ENCODE assay signal across 8 cellular contexts in genomic region chr9:33000682-33001055, GRCh38. TPM values are rescaled to one million over a fixed set of nuclear protein-coding genes. Genes with fewer than 3 reads are reported as not detected.
A peak's percentile ranks its signal among the peaks of the same experiment; 100 is the strongest.
DNase-seq lines count a peak whose midpoint lies in the region; ATAC-seq and TF ChIP-seq lines count a peak whose summit lies in the region.
"Not testable (repeated sequence)": the region's sequence is repeated elsewhere in the genome, so short reads cannot be mapped to it uniquely, and the experiment has no call there.

No MANE protein-coding gene starts in this region.

- not testable (repeated sequence) for H3K9me2 ChIP-seq in PC-3 (replicated peaks; ENCODE audit: low read length)

- peak overlapping the region; percentile 92; the same call in 1 of the 2 replicates for H2AFZ ChIP-seq in PC-3 (ENCODE audit: low read length)

- H3K27me3 ChIP-seq in CD4-positive, CD25-positive, alpha-beta regulatory T cell (ENCODE audit: control insufficient read depth, insufficient read depth, low read length); PC-3 (ENCODE audit: low read length); duodenal mucosa (ENCODE audit: control insufficient read depth in 1 of 2, insufficient read depth in 2 of 2, low read length in 2 of 2); iPS-15b (ENCODE audit: control insufficient read depth, insufficient read depth, low read length): not testable (repeated sequence)

- not testable (repeated sequence) for H3F3A ChIP-seq in PC-3 (ENCODE audit: low read length, unreplicated experiment)

- peak overlapping the region; percentile 98 for H3K4me3 ChIP-seq in CD4-positive, CD25-positive, alpha-beta regulatory T cell (ENCODE audit: low read depth, low read length)
- H3K4me3 ChIP-seq in PC-3 (ENCODE audit: low read length) (peak overlapping the region; percentile 97), duodenal mucosa (ENCODE audit: low read depth in 1 of 2, low read length in 2 of 2) (peak overlapping the region; percentile 100), iPS-15b (ENCODE audit: low read depth, low read length) (peak overlapping the region; percentile 89)

- peak in 1 of 3 donors; percentile 26 for DNase-seq in CD4-positive, CD25-positive, alpha-beta regulatory T cell
- not testable (repeated sequence) for DNase-seq in PC-3; neural crest cell (ENCODE audit: low read depth, low spot score)
- DNase-seq in activated T-cell treated with anti-CD3 and anti-CD28 coated beads, Interleukin-2, amount 50 U/mL, for 4 hours = peak; percentile 9

- H3K79me2 ChIP-seq in PC-3 (ENCODE audit: low read length) = peaks cover 44% of the 10 kb centered on the region

- H3K4me1 ChIP-seq in CD4-positive, CD25-positive, alpha-beta regulatory T cell (ENCODE audit: control insufficient read depth, insufficient read depth, low read length, poor library complexity, severe bottlenecking) = peaks cover 22% of the 10 kb centered on the region
- not testable (repeated sequence) for H3K4me1 ChIP-seq in PC-3 (ENCODE audit: insufficient read depth, low read length); duodenal mucosa (ENCODE audit: control insufficient read depth in 1 of 2, insufficient read depth in 2 of 2, low read length in 2 of 2); iPS-15b (ENCODE audit: control insufficient read depth, insufficient read depth, low read length)

- intact Hi-C loops in PC-3 (cut with micrococcal nuclease) = not testable (repeated sequence)

- H3K27me3 Mint-ChIP-seq in CD4-positive, CD25-positive, alpha-beta regulatory T cell; activated T-cell treated with anti-CD3 and anti-CD28 coated beads, Interleukin-2, amount 50 U/mL, for 4 hours (ENCODE audit: low read depth); neural crest cell (ENCODE audit: low read depth); stimulated activated naive CD8-positive, alpha-beta T cell treated with anti-CD3 and anti-CD28 coated beads, Interleukin-15, Interleukin-2, amounts not matched to agents 100 ng/mL and 50 ng/mL, for 24 hours: not testable (repeated sequence)

- H3K9ac ChIP-seq in PC-3 (ENCODE audit: low read length) = peak overlapping the region; percentile 88
- peak overlapping the region in 1 of 2 donors; percentile 96 for H3K9ac ChIP-seq in duodenal mucosa (ENCODE audit: low read depth in 1 of 2, low read length in 2 of 2)
- peak overlapping the region; percentile 71 for H3K9ac ChIP-seq in iPS-15b (ENCODE audit: low read depth, low read length)

- peaks cover 18 to 49% (median 40%) of the 10 kb centered on the region in 4 donors for H3K4me1 Mint-ChIP-seq in CD4-positive, CD25-positive, alpha-beta regulatory T cell
- peaks cover 32% of the 10 kb centered on the region for H3K4me1 Mint-ChIP-seq in activated T-cell treated with anti-CD3 and anti-CD28 coated beads, Interleukin-2, amount 50 U/mL, for 4 hours (ENCODE audit: low read depth)
- peaks cover 21% of the 10 kb centered on the region for H3K4me1 Mint-ChIP-seq in neural crest cell
- peaks cover 41% of the 10 kb centered on the region for H3K4me1 Mint-ChIP-seq in stimulated activated naive CD8-positive, alpha-beta T cell treated with anti-CD3 and anti-CD28 coated beads, Interleukin-15, Interleukin-2, amounts not matched to agents 100 ng/mL and 50 ng/mL, for 24 hours (ENCODE audit: low read depth)

- not testable (repeated sequence) for BruUV-seq in PC-3 (replicated peaks; lab: Mats Ljungman, UMichigan)

- CTCF ChIA-PET in PC-3 (lab: Charles Lee) = not testable (repeated sequence)

- peaks cover 20% of the 10 kb centered on the region for H3K36me3 Mint-ChIP-seq in CD4-positive, CD25-positive, alpha-beta regulatory T cell
- peaks cover 23% of the 10 kb centered on the region for H3K36me3 Mint-ChIP-seq in activated T-cell treated with anti-CD3 and anti-CD28 coated beads, Interleukin-2, amount 50 U/mL, for 4 hours (ENCODE audit: insufficient read depth)
- H3K36me3 Mint-ChIP-seq in neural crest cell (ENCODE audit: low read depth) = not testable (repeated sequence)
- H3K36me3 Mint-ChIP-seq in stimulated activated naive CD8-positive, alpha-beta T cell treated with anti-CD3 and anti-CD28 coated beads, Interleukin-15, Interleukin-2, amounts not matched to agents 100 ng/mL and 50 ng/mL, for 24 hours (ENCODE audit: low read depth) = peaks cover 35% of the 10 kb centered on the region

- H3K9me3 ChIP-seq in CD4-positive, CD25-positive, alpha-beta regulatory T cell (ENCODE audit: control insufficient read depth in 2 of 2, low read length in 2 of 2); PC-3 (ENCODE audit: low read length); duodenal mucosa (ENCODE audit: control insufficient read depth in 1 of 2, low read length in 2 of 2); iPS-15b (ENCODE audit: control insufficient read depth, insufficient read depth, low read length): not testable (repeated sequence)

- H3K36me3 ChIP-seq in CD4-positive, CD25-positive, alpha-beta regulatory T cell (ENCODE audit: control insufficient read depth, insufficient read depth, low read length) = peaks cover 18% of the 10 kb centered on the region
- not testable (repeated sequence) for H3K36me3 ChIP-seq in PC-3 (ENCODE audit: low read depth, low read length); iPS-15b (ENCODE audit: control insufficient read depth, insufficient read depth, low read length)
- peaks cover 5 to 16% of the 10 kb centered on the region in 2 donors for H3K36me3 ChIP-seq in duodenal mucosa (ENCODE audit: control insufficient read depth in 1 of 2, insufficient read depth in 2 of 2, low read length in 2 of 2)

- H3K9me3 Mint-ChIP-seq in CD4-positive, CD25-positive, alpha-beta regulatory T cell; activated T-cell treated with anti-CD3 and anti-CD28 coated beads, Interleukin-2, amount 50 U/mL, for 4 hours; neural crest cell; stimulated activated naive CD8-positive, alpha-beta T cell treated with anti-CD3 and anti-CD28 coated beads, Interleukin-15, Interleukin-2, amounts not matched to agents 100 ng/mL and 50 ng/mL, for 24 hours: not testable (repeated sequence)

- POLR2A ChIA-PET in PC-3 (lab: Charles Lee; ENCODE audit: unreplicated experiment) = not testable (repeated sequence)

- peak overlapping the region; percentile 86 for H3K4me2 ChIP-seq in PC-3 (ENCODE audit: low read length)

- not testable (repeated sequence) for ATAC-seq in CD4-positive, CD25-positive, alpha-beta regulatory T cell (ENCODE audit: low read depth in 2 of 2); PC-3
- peak; percentile 1 for ATAC-seq in HG02642 (IDR thresholded peaks at IDR 0.05; ENCODE audit: poor library complexity, unreplicated experiment)
- peak; percentile 3 to 20 for ATAC-seq in activated T-cell treated with anti-CD3 and anti-CD28 coated beads, Interleukin-2, amount 50 U/mL, for 4 hours

- not testable (repeated sequence) for H4K20me1 ChIP-seq in PC-3 (ENCODE audit: low read length)

- H3K27ac Mint-ChIP-seq in CD4-positive, CD25-positive, alpha-beta regulatory T cell = peak overlapping the region in 2 of 3 donors; percentile 99 to 100
- H3K27ac Mint-ChIP-seq in neural crest cell (ENCODE audit: unreplicated experiment) = peak overlapping the region; percentile 98
- H3K27ac Mint-ChIP-seq in stimulated activated naive CD8-positive, alpha-beta T cell treated with anti-CD3 and anti-CD28 coated beads, Interleukin-15, Interleukin-2, amounts not matched to agents 100 ng/mL and 50 ng/mL, for 24 hours = peak overlapping the region; percentile 92

- TF ChIP-seq CTCF in PC-3 (conservative IDR thresholded peaks at IDR 0.05; ENCODE audit: low read depth, low read length); neural crest cell (conservative IDR thresholded peaks at IDR 0.05): not testable (repeated sequence)

- peak overlapping the region; percentile 96 for H3K27ac ChIP-seq in CD4-positive, CD25-positive, alpha-beta regulatory T cell (ENCODE audit: insufficient read depth, low read length, poor library complexity, severe bottlenecking)
- H3K27ac ChIP-seq in PC-3 (ENCODE audit: low read length) = peak overlapping the region; percentile 68
- H3K27ac ChIP-seq in duodenal mucosa (ENCODE audit: low read depth, low read length) = peak overlapping the region; percentile 96

- peak overlapping the region; percentile 97 to 98 (median 98) for H3K4me3 Mint-ChIP-seq in CD4-positive, CD25-positive, alpha-beta regulatory T cell
- peak overlapping the region; percentile 98 for H3K4me3 Mint-ChIP-seq in activated T-cell treated with anti-CD3 and anti-CD28 coated beads, Interleukin-2, amount 50 U/mL, for 4 hours
- H3K4me3 Mint-ChIP-seq in neural crest cell = peak overlapping the region; percentile 99
- peak overlapping the region; percentile 95 for H3K4me3 Mint-ChIP-seq in stimulated activated naive CD8-positive, alpha-beta T cell treated with anti-CD3 and anti-CD28 coated beads, Interleukin-15, Interleukin-2, amounts not matched to agents 100 ng/mL and 50 ng/mL, for 24 hours

RNA-seq across cellular contexts. Expression of gene APTX, which starts 0.8 kb away (rescaled TPM):
- total RNA-seq in CD4-positive, CD25-positive, alpha-beta regulatory T cell = 27.5 TPM
- polyA plus RNA-seq in CD4-positive, CD25-positive, alpha-beta regulatory T cell = 10 to 100 TPM; 28.1 to 42.3 (median 29.7) TPM
- 37.5 and 39.1 TPM in 2 replicates for total RNA-seq in PC-3 (2014; rRNA removed)
- total RNA-seq in activated T-cell treated with anti-CD3 and anti-CD28 coated beads, Interleukin-2, amount 50 U/mL, for 4 hours = 10 to 100 TPM; 54.1 to 60.3 (median 55.3) TPM
- total RNA-seq in neural crest cell = 38.7 and 40.0 TPM in 2 replicates

RNA-seq across cellular contexts. Expression of gene DNAJA1, which starts 24.4 kb away (rescaled TPM):
- total RNA-seq in CD4-positive, CD25-positive, alpha-beta regulatory T cell = 214 TPM
- 100 to 1,000 TPM in 2 of 4 donors, 10 to 100 TPM in 2; 82.4 to 106 (median 99.1) TPM for polyA plus RNA-seq in CD4-positive, CD25-positive, alpha-beta regulatory T cell
- total RNA-seq in PC-3 (2014; rRNA removed) = 109 and 114 TPM in 2 replicates
- total RNA-seq in activated T-cell treated with anti-CD3 and anti-CD28 coated beads, Interleukin-2, amount 50 U/mL, for 4 hours = 100 to 1,000 TPM; 304 to 321 (median 315) TPM
- 252 and 254 TPM in 2 replicates for total RNA-seq in neural crest cell
